In the genomic region with DNA sequence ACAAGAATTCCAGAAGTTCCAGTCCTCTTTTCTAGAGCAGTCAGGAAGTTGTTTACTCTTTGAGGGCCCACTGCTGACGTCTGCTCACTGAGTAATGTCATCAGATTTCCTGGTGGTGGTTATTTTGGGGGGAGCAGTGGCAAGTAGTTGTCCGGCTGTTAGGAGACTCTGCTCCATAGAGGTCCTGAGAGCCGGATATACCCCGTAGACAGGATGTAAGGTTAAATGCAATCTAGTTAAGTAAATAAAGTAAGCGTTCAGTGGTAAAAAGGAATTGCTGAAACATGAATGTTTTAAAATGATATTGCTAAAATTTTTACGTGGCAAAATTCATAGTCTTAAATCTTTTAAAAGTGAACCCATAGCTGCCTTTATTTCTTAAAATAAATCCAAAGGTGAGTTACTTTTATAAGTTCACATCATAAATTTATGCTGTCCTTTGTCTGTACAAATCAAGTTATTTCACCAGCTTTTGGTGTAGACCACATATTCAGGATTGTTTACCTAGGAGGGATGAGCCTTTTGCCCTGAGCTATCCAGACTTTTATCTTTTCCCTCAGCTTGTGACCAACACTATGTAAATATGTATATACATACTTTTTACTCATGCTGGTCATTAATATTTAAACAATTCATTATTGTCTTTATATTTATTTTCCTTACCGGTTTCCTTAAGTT, we compare ENCODE assay signal across 8 cellular contexts.
A peak's percentile ranks its signal among the peaks of the same experiment; 100 is the strongest.
DNase-seq lines count a peak whose midpoint lies in the region; ATAC-seq and TF ChIP-seq lines count a peak whose summit lies in the region.

No MANE protein-coding gene starts in this region.

- H3K27ac Mint-ChIP-seq in central memory CD8-positive, alpha-beta T cell (ENCODE audit: low read depth), result no peak overlapping the region

- no peak overlapping the region for H3K4me3 ChIP-seq in mucosa of descending colon

- H3K9me3 ChIP-seq in mucosa of descending colon, result no peaks in the 10 kb centered on the region

- H3K4me3 Mint-ChIP-seq in central memory CD8-positive, alpha-beta T cell, result no peak overlapping the region

- H3K4me1 Mint-ChIP-seq in central memory CD8-positive, alpha-beta T cell, result peaks cover 23% of the 10 kb centered on the region

- no peaks in the 10 kb centered on the region for H3K9me3 Mint-ChIP-seq in central memory CD8-positive, alpha-beta T cell

- no peak for TF ChIP-seq CTCF in mucosa of descending colon (IDR thresholded peaks at IDR 0.05)

- ATAC-seq in central memory CD8-positive, alpha-beta T cell (replicated peaks; ENCODE audit: extremely low read depth, poor library complexity, severe bottlenecking), result peak; percentile 76
- ATAC-seq in mucosa of descending colon (peak; percentile 69), HG03175 (IDR thresholded peaks at IDR 0.05; ENCODE audit: unreplicated experiment) (no peak), HG02571 (IDR thresholded peaks at IDR 0.05; ENCODE audit: unreplicated experiment) (no peak), GM18870 (IDR thresholded peaks at IDR 0.05; ENCODE audit: unreplicated experiment) (no peak)

- intact Hi-C loops in mucosa of descending colon (cut with DNase I, micrococcal nuclease), result no loop called here

- H3K27me3 Mint-ChIP-seq in central memory CD8-positive, alpha-beta T cell, result no peaks in the 10 kb centered on the region

- DNase-seq in ELR (ENCODE audit: low read depth) (peak; percentile 95), NCI-H1417 (lab: John Stamatoyannopoulos, UW) (peak in 2 of 3 experiments; percentile 38 to 77), mucosa of descending colon (no peak), RKO (ENCODE audit: low spot score) (no peak)
- no peak for DNase-seq in central memory CD8-positive, alpha-beta T cell (ENCODE audit: low spot score in 2 of 2)

- H3K36me3 Mint-ChIP-seq in central memory CD8-positive, alpha-beta T cell (ENCODE audit: insufficient read depth), result peaks cover 2% of the 10 kb centered on the region

- H3K4me1 ChIP-seq in mucosa of descending colon (ENCODE audit: low read depth), result peaks cover 14% of the 10 kb centered on the region

- H3K36me3 ChIP-seq in mucosa of descending colon (ENCODE audit: low read depth), result no peaks in the 10 kb centered on the region

Comparison
In these comparisons a context has a peak if more than half of its experiments do, and no peak if none do; other contexts are left out.
1. DNase-seq: peak in ELR (single experiment) and NCI-H1417 (2 of 3); none in central memory CD8-positive, alpha-beta T cell (0 of 2), mucosa of descending colon (0 of 3) and RKO (single experiment).
2. ATAC-seq: peak in central memory CD8-positive, alpha-beta T cell (single experiment) and mucosa of descending colon (single experiment); none in HG03175 (single experiment), HG02571 (single experiment) and GM18870 (single experiment).